In the genomic region with DNA sequence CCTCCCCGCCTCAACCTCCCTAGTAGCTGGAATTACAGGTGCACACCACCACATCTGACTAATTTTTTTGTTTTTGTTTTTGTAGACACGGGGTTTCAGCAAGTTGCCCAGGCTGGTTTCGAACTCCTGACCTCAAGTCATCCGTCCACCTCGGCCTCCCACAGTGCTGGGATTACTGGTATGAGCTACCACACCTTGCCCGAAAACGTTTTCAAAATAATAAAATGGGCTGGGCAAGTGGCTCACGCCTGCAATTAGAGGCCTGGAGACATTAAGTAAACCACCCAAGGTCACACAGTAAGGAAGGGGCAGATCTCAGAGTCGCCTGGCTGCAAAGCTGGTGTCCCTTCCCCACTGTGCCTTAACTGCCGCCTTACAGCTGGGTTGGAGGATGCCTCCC, we compare ENCODE assay signal across 9 cellular contexts. TPM values are rescaled to one million over a fixed set of nuclear protein-coding genes. Genes with fewer than 3 reads are reported as not detected.
"Had no signal": no experiment of that assay in that cellular context is flagged by ENCODE, and none has a peak within 500 bp of the region (broad histone marks: within the 10 kb centered on the region; RNA-seq: fewer than 3 reads in every experiment).

No MANE protein-coding gene starts in this region.

RNA-seq across cellular contexts. Expression of a gene that starts 1.6 kb away (rescaled TPM):
- total RNA-seq: occipital lobe, vagina had no signal

RNA-seq across cellular contexts. Expression of a gene that starts 23.2 kb away (rescaled TPM):
- total RNA-seq: dermis microvascular lymphatic vessel endothelial cell; lung microvascular endothelial cell; mesothelial cell of epicardium; mucosa of gallbladder; myocyte; naive thymus-derived CD8-positive, alpha-beta T cell; occipital lobe; renal cortical epithelial cell; vagina had no signal
- polyA plus RNA-seq: naive thymus-derived CD8-positive, alpha-beta T cell had no signal

RNA-seq across cellular contexts. Expression of a gene that starts 40.3 kb away (rescaled TPM):
- total RNA-seq: myocyte had no signal
